Comparison of ENCODE assay signal across 1 cellular context in the genomic region with DNA sequence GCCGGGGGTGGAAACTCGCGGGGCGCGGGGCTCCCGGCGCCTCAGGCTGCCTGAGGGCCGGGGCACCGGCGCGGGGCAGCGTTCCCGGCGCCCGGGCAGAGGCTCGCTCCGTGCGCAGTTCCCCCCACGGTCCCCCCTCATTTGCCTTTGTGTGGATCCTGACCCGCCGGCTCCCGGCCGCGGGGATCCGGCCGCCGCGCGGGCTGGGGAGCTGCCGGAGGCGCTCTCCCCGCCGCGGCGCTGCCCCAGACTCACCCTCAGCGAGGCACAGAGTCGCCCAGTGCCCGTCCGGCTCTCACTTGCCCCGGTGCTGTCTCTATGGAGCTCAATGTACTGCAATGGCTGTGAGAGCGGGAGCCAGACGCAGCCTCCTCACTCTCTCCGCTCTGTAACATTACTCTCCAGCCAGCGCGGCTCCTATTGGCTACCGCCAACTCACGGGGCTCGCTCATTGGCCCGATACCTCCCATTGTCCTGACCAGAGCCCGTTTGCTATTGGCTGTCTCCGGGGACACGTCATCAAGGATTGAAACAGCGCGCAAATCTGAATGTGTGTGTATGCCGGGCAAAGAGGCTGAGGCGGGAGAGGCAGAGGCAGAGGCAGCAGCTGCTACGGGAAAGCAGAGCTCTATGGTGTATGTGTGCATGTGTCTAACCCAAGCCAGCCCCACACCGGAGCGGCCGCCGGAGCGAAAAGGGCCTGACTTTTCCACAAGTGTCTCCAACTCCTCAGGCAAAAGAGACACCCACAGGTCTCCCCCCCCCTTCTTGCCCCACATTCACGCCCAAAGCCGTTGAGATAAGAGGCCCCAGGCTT.
TF ChIP-seq lines count a peak whose summit lies in the region.

Gene HMGB1 (minus strand): TSS at position 396 of the 817 bp plus-strand sequence. CDS start 2,256 bp downstream, outside the sequence.

TF ChIP-seq in HepG2, 621 proteins besides CTCF, POLR2A, EP300 and RAD21 (continued from another document and continues in another):
- TF ChIP-seq NFIC (IDR thresholded peaks at IDR 0.05; ENCODE audit: low read length) (no peak), ZNF768 (CRISPR knock-in tag; IDR thresholded peaks at IDR 0.05) (no peak), AHDC1 (CRISPR knock-in tag; IDR thresholded peaks at IDR 0.05; ENCODE audit: borderline replicate concordance) (no peak), HMG20A (CRISPR knock-in tag; IDR thresholded peaks at IDR 0.05; ENCODE audit: borderline replicate concordance) (no peak), ZNF205 (CRISPR knock-in tag; IDR thresholded peaks at IDR 0.05) (no peak), ZNF761 (CRISPR knock-in tag; conservative IDR thresholded peaks at IDR 0.05) (no peak), ZNF367 (CRISPR knock-in tag; IDR thresholded peaks at IDR 0.05; ENCODE audit: borderline replicate concordance) (no peak), ZBTB7A (CRISPR knock-in tag; IDR thresholded peaks at IDR 0.05) (no peak), FOXP4 (CRISPR knock-in tag; IDR thresholded peaks at IDR 0.05) (no peak), ZNF256 (CRISPR knock-in tag; conservative IDR thresholded peaks at IDR 0.05) (no peak), TMF1 (CRISPR knock-in tag; IDR thresholded peaks at IDR 0.05; ENCODE audit: low read depth) (no peak), KDM6A (CRISPR knock-in tag; IDR thresholded peaks at IDR 0.05; ENCODE audit: low read depth) (no peak), ZNF792 (CRISPR knock-in tag; IDR thresholded peaks at IDR 0.05) (no peak), FOSL2 (CRISPR knock-in tag; IDR thresholded peaks at IDR 0.05) (no peak), ISL2 (CRISPR knock-in tag; IDR thresholded peaks at IDR 0.05) (no peak), TOPORS (CRISPR knock-in tag; IDR thresholded peaks at IDR 0.05) (no peak), ZNF329 (CRISPR knock-in tag; IDR thresholded peaks at IDR 0.05; ENCODE audit: low read depth) (0 out of 2 replicates have a peak, but pooled peaks have one; percentile 48), TGIF2 (CRISPR knock-in tag; IDR thresholded peaks at IDR 0.05) (peak; percentile 99), MNT (IDR thresholded peaks at IDR 0.05) (peak; percentile 43; the same call in 1 of the 2 replicates)
- TF ChIP-seq, protein P1, sequence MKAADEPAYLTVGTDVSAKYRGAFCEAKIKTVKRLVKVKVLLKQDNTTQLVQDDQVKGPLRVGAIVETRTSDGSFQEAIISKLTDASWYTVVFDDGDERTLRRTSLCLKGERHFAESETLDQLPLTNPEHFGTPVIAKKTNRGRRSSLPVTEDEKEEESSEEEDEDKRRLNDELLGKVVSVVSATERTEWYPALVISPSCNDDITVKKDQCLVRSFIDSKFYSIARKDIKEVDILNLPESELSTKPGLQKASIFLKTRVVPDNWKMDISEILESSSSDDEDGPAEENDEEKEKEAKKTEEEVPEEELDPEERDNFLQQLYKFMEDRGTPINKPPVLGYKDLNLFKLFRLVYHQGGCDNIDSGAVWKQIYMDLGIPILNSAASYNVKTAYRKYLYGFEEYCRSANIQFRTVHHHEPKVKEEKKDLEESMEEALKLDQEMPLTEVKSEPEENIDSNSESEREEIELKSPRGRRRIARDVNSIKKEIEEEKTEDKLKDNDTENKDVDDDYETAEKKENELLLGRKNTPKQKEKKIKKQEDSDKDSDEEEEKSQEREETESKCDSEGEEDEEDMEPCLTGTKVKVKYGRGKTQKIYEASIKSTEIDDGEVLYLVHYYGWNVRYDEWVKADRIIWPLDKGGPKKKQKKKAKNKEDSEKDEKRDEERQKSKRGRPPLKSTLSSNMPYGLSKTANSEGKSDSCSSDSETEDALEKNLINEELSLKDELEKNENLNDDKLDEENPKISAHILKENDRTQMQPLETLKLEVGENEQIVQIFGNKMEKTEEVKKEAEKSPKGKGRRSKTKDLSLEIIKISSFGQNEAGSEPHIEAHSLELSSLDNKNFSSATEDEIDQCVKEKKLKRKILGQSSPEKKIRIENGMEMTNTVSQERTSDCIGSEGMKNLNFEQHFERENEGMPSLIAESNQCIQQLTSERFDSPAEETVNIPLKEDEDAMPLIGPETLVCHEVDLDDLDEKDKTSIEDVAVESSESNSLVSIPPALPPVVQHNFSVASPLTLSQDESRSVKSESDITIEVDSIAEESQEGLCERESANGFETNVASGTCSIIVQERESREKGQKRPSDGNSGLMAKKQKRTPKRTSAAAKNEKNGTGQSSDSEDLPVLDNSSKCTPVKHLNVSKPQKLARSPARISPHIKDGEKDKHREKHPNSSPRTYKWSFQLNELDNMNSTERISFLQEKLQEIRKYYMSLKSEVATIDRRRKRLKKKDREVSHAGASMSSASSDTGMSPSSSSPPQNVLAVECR (CRISPR knock-in tag; IDR thresholded peaks at IDR 0.05; ENCODE audit: borderline replicate concordance): peak; percentile 100
- TF ChIP-seq, protein P2, sequence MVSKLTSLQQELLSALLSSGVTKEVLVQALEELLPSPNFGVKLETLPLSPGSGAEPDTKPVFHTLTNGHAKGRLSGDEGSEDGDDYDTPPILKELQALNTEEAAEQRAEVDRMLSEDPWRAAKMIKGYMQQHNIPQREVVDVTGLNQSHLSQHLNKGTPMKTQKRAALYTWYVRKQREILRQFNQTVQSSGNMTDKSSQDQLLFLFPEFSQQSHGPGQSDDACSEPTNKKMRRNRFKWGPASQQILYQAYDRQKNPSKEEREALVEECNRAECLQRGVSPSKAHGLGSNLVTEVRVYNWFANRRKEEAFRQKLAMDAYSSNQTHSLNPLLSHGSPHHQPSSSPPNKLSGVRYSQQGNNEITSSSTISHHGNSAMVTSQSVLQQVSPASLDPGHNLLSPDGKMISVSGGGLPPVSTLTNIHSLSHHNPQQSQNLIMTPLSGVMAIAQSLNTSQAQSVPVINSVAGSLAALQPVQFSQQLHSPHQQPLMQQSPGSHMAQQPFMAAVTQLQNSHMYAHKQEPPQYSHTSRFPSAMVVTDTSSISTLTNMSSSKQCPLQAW (CRISPR knock-in tag; IDR thresholded peaks at IDR 0.05): peak; percentile 72; the same call in 1 of the 2 replicates
- TF ChIP-seq, protein P3, sequence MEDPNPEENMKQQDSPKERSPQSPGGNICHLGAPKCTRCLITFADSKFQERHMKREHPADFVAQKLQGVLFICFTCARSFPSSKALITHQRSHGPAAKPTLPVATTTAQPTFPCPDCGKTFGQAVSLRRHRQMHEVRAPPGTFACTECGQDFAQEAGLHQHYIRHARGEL (CRISPR knock-in tag; IDR thresholded peaks at IDR 0.05): no peak
- TF ChIP-seq, protein P4, sequence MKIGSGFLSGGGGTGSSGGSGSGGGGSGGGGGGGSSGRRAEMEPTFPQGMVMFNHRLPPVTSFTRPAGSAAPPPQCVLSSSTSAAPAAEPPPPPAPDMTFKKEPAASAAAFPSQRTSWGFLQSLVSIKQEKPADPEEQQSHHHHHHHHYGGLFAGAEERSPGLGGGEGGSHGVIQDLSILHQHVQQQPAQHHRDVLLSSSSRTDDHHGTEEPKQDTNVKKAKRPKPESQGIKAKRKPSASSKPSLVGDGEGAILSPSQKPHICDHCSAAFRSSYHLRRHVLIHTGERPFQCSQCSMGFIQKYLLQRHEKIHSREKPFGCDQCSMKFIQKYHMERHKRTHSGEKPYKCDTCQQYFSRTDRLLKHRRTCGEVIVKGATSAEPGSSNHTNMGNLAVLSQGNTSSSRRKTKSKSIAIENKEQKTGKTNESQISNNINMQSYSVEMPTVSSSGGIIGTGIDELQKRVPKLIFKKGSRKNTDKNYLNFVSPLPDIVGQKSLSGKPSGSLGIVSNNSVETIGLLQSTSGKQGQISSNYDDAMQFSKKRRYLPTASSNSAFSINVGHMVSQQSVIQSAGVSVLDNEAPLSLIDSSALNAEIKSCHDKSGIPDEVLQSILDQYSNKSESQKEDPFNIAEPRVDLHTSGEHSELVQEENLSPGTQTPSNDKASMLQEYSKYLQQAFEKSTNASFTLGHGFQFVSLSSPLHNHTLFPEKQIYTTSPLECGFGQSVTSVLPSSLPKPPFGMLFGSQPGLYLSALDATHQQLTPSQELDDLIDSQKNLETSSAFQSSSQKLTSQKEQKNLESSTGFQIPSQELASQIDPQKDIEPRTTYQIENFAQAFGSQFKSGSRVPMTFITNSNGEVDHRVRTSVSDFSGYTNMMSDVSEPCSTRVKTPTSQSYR (CRISPR knock-in tag; IDR thresholded peaks at IDR 0.05; ENCODE audit: borderline replicate concordance): no peak
- TF ChIP-seq, protein P5, sequence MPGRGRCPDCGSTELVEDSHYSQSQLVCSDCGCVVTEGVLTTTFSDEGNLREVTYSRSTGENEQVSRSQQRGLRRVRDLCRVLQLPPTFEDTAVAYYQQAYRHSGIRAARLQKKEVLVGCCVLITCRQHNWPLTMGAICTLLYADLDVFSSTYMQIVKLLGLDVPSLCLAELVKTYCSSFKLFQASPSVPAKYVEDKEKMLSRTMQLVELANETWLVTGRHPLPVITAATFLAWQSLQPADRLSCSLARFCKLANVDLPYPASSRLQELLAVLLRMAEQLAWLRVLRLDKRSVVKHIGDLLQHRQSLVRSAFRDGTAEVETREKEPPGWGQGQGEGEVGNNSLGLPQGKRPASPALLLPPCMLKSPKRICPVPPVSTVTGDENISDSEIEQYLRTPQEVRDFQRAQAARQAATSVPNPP (CRISPR knock-in tag; IDR thresholded peaks at IDR 0.05): no peak
- TF ChIP-seq, protein P6, sequence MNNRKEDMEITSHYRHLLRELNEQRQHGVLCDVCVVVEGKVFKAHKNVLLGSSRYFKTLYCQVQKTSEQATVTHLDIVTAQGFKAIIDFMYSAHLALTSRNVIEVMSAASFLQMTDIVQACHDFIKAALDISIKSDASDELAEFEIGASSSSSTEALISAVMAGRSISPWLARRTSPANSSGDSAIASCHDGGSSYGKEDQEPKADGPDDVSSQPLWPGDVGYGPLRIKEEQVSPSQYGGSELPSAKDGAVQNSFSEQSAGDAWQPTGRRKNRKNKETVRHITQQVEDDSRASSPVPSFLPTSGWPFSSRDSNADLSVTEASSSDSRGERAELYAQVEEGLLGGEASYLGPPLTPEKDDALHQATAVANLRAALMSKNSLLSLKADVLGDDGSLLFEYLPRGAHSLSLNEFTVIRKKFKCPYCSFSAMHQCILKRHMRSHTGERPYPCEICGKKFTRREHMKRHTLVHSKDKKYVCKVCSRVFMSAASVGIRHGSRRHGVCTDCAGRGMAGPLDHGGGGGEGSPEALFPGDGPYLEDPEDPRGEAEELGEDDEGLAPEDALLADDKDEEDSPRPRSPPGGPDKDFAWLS (CRISPR knock-in tag; IDR thresholded peaks at IDR 0.05; ENCODE audit: borderline replicate concordance): no peak
